Comparison of ENCODE assay signal across 11 cellular contexts in the genomic region with DNA sequence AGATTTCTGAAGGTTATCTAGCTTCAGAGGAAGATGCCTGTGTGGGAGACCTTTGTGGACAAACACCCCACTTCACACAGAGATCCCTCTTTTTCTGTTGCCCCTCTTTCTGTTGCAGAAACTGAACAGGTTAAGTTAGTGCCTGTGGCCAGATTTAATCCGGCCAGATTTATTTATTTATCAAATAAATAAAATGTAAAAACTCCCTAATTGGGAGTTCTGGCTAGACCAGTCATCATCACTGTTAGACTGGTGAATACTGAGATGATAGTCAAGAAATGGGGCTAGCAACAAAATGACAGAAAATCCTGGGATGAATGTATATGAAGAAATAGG. TPM values are rescaled to one million over a fixed set of nuclear protein-coding genes. Genes with fewer than 3 reads are reported as not detected.
DNase-seq lines count a peak whose midpoint lies in the region; ATAC-seq, FAIRE-seq and TF ChIP-seq lines count a peak whose summit lies in the region.
"Had no signal": no experiment of that assay in that cellular context is flagged by ENCODE, and none has a peak within 500 bp of the region (broad histone marks: within the 10 kb centered on the region; RNA-seq: fewer than 3 reads in every experiment).

No MANE protein-coding gene starts in this region.

- no peak for TF ChIP-seq CTCF in brain (conservative IDR thresholded peaks at IDR 0.05)

- peak overlapping the region; percentile 84 for H3K4me3 ChIP-seq in ACC112 (ENCODE audit: low read depth, low read length)
- no peak overlapping the region for H3K4me3 ChIP-seq in naive thymus-derived CD4-positive, alpha-beta T cell (ENCODE audit: low read length)

- peak overlapping the region in 3 of 4 donors; percentile 92 to 97 (median 94) for H3K4me3 Mint-ChIP-seq in IgD-negative memory B cell
- H3K4me3 Mint-ChIP-seq in brain = peak overlapping the region; percentile 96 to 97 (median 97)
- peak overlapping the region in 9 of 10 donors; percentile 79 to 96 (median 93) for H3K4me3 Mint-ChIP-seq in naive thymus-derived CD4-positive, alpha-beta T cell

- FAIRE-seq in RCC 7860 (lab: Jason Lieb, UNC) = no peak
- FAIRE-seq: bronchial epithelial cell had no signal

- POLR2A ChIA-PET in naive thymus-derived CD4-positive, alpha-beta T cell (lab: Charles Lee) = interaction anchor here (1.1 kb wide), 1 partner anchor 9 kb away, joined by 3 read pairs; no protein-coding TSS in a partner anchor

- H3K4me1 Mint-ChIP-seq in IgD-negative memory B cell = peaks cover 37 to 40% (median 39%) of the 10 kb centered on the region in 3 donors
- peaks cover 57% of the 10 kb centered on the region for H3K4me1 Mint-ChIP-seq in brain
- H3K4me1 Mint-ChIP-seq in naive thymus-derived CD4-positive, alpha-beta T cell = peaks cover 18 to 43% (median 36%) of the 10 kb centered on the region in 7 donors

- intact Hi-C loops in naive thymus-derived CD4-positive, alpha-beta T cell (cut with micrococcal nuclease) = loop anchor here (2.0 to 10.0 kb wide), 6 partner anchors 591 to 1479 kb away; partner anchors contain the start of genes DPH3 (in 2 of the 2), OXNAD1 (in 2 of the 2) and SATB1 (in 1 of the 2)

- H3K27me3 ChIP-seq in ACC112 (ENCODE audit: insufficient read depth, low read length) = no peaks in the 10 kb centered on the region
- no peaks in the 10 kb centered on the region for H3K27me3 ChIP-seq in naive thymus-derived CD4-positive, alpha-beta T cell (ENCODE audit: control insufficient read depth in 2 of 2, insufficient read depth in 2 of 2, low read length in 2 of 2)

- H3K36me3 ChIP-seq in ACC112 (ENCODE audit: insufficient read depth, low read length) = no peaks in the 10 kb centered on the region
- peaks cover 0 to 4% (median 0%) of the 10 kb centered on the region in 3 experiments for H3K36me3 ChIP-seq in naive thymus-derived CD4-positive, alpha-beta T cell (ENCODE audit: control insufficient read depth in 2 of 3, insufficient read depth in 3 of 3, low read length in 3 of 3)

- ATAC-seq in naive thymus-derived CD4-positive, alpha-beta T cell = no peak

- peaks cover 20% of the 10 kb centered on the region for H3K4me1 ChIP-seq in ACC112 (ENCODE audit: control insufficient read depth, insufficient read depth, low read length, unreplicated experiment)
- peaks cover 6 to 8% of the 10 kb centered on the region in 2 donors for H3K4me1 ChIP-seq in naive thymus-derived CD4-positive, alpha-beta T cell (ENCODE audit: control insufficient read depth in 2 of 2, insufficient read depth in 2 of 2, low read length in 2 of 2)

- H3K79me2 ChIP-seq in ACC112 (ENCODE audit: control insufficient read depth, insufficient read depth, low read length, unreplicated experiment) = peaks cover 25% of the 10 kb centered on the region

- peak overlapping the region; percentile 86 for H2AFZ ChIP-seq in ACC112 (ENCODE audit: low read length, unreplicated experiment)

- H3K27me3 Mint-ChIP-seq in IgD-negative memory B cell (no peaks in the 10 kb centered on the region), brain (no peaks in the 10 kb centered on the region)
- H3K27me3 Mint-ChIP-seq in naive thymus-derived CD4-positive, alpha-beta T cell = no peaks in the 10 kb centered on the region

- H3K36me3 Mint-ChIP-seq in IgD-negative memory B cell (peaks cover 1% of the 10 kb centered on the region), brain (no peaks in the 10 kb centered on the region)
- peaks cover 0 to 4% (median 0%) of the 10 kb centered on the region in 5 donors for H3K36me3 Mint-ChIP-seq in naive thymus-derived CD4-positive, alpha-beta T cell

- H3K9me3 Mint-ChIP-seq in IgD-negative memory B cell (no peaks in the 10 kb centered on the region), brain (peaks cover 0 to 6% (median 0%) of the 10 kb centered on the region in 5 experiments)
- H3K9me3 Mint-ChIP-seq in naive thymus-derived CD4-positive, alpha-beta T cell = no peaks in the 10 kb centered on the region

- no peaks in the 10 kb centered on the region for H3K9me3 ChIP-seq in naive thymus-derived CD4-positive, alpha-beta T cell (ENCODE audit: control insufficient read depth in 2 of 3, low read length in 3 of 3)

- H3K27ac Mint-ChIP-seq in IgD-negative memory B cell = peak overlapping the region in 2 of 3 donors; percentile 88 to 93
- peak overlapping the region; percentile 91 to 99 (median 95) for H3K27ac Mint-ChIP-seq in brain
- H3K27ac Mint-ChIP-seq in naive thymus-derived CD4-positive, alpha-beta T cell = peak overlapping the region in 7 of 9 donors; percentile 67 to 96 (median 77)

- CTCF ChIA-PET in naive thymus-derived CD4-positive, alpha-beta T cell (lab: Charles Lee) = no interaction called here

- peak overlapping the region; percentile 61; the same call in 1 of the 2 replicates for H3K27ac ChIP-seq in ACC112 (ENCODE audit: low read depth, low read length)
- H3K27ac ChIP-seq in naive thymus-derived CD4-positive, alpha-beta T cell (ENCODE audit: low read depth, low read length) = peak overlapping the region; percentile 71

- DNase-seq in naive thymus-derived CD4-positive, alpha-beta T cell = no peak
- DNase-seq in RCC 7860 (ENCODE audit: low spot score) (no peak), NCI-H1930 (lab: John Stamatoyannopoulos, UW) (no peak), NCI-H1417 treated with DMSO at 0.1 percent for 48 hours (lab: John Stamatoyannopoulos, UW) (no peak), COLO668 (lab: John Stamatoyannopoulos, UW; ENCODE audit: unreplicated experiment) (no peak)
- DNase-seq: DMS79; stimulated activated CD8-positive, alpha-beta memory T cell treated with anti-CD3 and anti-CD28 coated beads, Interleukin-4, amount 100 ng/mL, for 48 hours had no signal

RNA-seq across cellular contexts. Expression of gene TBC1D5, which starts 1.2 kb away (rescaled TPM):
- polyA plus RNA-seq in IgD-negative memory B cell (63.0 TPM), brain (ENCODE audit: insufficient read depth, low read depth, low replicate concordance) (21.3 TPM)
- 10 to 100 TPM; 30.5 to 54.0 (median 40.3) TPM for total RNA-seq in naive thymus-derived CD4-positive, alpha-beta T cell
- 10 to 100 TPM; 30.6 to 31.7 TPM for polyA plus RNA-seq in naive thymus-derived CD4-positive, alpha-beta T cell
